ENCODE assay signal across 1 cellular context in genomic region chr6:44224978-44225330, GRCh38.
TF ChIP-seq lines count a peak whose summit lies in the region.

No MANE protein-coding gene starts in this region.

TF ChIP-seq in H1, 55 proteins besides CTCF, POLR2A, EP300 and RAD21:
- TF ChIP-seq RBBP5 (IDR thresholded peaks at IDR 0.05; ENCODE audit: borderline replicate concordance, low read depth, low read length) (no peak), CTBP2 (IDR thresholded peaks at IDR 0.05; ENCODE audit: borderline replicate concordance, insufficient read depth, insufficient read length, low read length) (no peak), HDAC2 (IDR thresholded peaks at IDR 0.05; ENCODE audit: borderline replicate concordance in 1 of 2, low read depth in 2 of 2, low read length in 2 of 2) (no peak), FOSL1 (IDR thresholded peaks at IDR 0.05; ENCODE audit: insufficient read depth, low read depth, low read length) (no peak), TBP (IDR thresholded peaks at IDR 0.05; ENCODE audit: low read depth, low read length) (no peak), SP4 (IDR thresholded peaks at IDR 0.05; ENCODE audit: low read length) (no peak), KDM1A (IDR thresholded peaks at IDR 0.05; ENCODE audit: borderline replicate concordance, low read length) (no peak), BCL11A (IDR thresholded peaks at IDR 0.05; ENCODE audit: low read depth in 2 of 2, low read length in 2 of 2) (no peak), SUZ12 (IDR thresholded peaks at IDR 0.05; ENCODE audit: low read length) (no peak), NRF1 (IDR thresholded peaks at IDR 0.05; ENCODE audit: low read depth, low read length) (no peak), SAP30 (IDR thresholded peaks at IDR 0.05; ENCODE audit: insufficient read depth, insufficient replicate concordance, low read length) (no peak), CBX8 (IDR thresholded peaks at IDR 0.05; ENCODE audit: borderline replicate concordance, low read depth, low read length) (no peak), TEAD4 (IDR thresholded peaks at IDR 0.05; ENCODE audit: low read depth, low read length) (no peak), CBX5 (IDR thresholded peaks at IDR 0.05; ENCODE audit: low read depth, low read length) (no peak), MAX (IDR thresholded peaks at IDR 0.05) (no peak), KDM5A (IDR thresholded peaks at IDR 0.05; ENCODE audit: low read length) (no peak), EZH2 (IDR thresholded peaks at IDR 0.05; ENCODE audit: low read depth, low read length, severe bottlenecking) (no peak)
